ENCODE assay signal across 8 cellular contexts in the genomic region with DNA sequence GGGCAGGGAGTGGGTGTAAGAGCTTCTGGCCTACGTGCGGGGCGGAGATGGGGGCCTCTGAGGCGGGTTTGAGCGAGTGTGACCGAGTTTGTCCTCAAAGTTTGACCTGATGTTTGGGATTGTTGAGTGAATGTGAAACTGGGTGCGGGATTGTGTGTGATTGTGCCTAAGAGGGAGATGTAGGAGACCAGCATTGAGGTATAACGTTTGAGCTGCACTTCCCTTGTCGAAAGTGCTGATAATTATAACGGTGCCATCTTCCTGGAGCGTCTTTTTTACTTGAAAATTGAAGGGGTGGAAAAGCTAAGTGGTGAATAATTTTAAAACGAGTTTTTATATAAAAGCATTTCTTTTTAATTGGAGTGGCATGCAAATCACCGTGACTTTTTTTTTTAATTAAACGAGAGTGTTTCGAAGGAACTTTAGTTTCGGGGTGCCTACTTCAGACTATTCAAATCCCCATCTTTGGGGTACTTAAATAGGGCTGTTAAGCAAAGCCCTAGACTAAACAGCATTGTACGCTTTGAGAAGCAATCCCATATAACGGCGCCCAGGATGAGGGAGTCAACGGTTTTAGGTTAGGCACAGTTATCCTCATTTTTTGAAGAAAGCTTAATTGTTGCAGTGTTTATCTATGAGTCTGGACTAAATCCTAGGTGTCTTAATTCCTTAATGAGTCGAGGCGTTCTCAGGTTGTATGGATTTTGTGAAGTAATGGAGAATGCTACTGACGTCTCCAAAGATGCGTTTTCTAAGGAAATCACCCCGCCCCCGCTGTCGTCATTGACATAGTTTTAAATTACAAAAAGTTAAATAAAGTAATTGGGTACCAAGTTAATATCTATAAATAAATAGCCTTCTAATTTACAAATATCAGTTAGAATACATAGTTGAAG. TPM values are rescaled to one million over a fixed set of nuclear protein-coding genes. Genes with fewer than 3 reads are reported as not detected.
DNase-seq lines count a peak whose midpoint lies in the region; ATAC-seq lines count a peak whose summit lies in the region.

No MANE protein-coding gene starts in this region.

- peaks cover 15 to 37% (median 31%) of the 10 kb centered on the region in 4 donors for H3K4me1 Mint-ChIP-seq in naive thymus-derived CD8-positive, alpha-beta T cell

- DNase-seq in COLO668 (lab: John Stamatoyannopoulos, UW; ENCODE audit: unreplicated experiment) (peak; percentile 12), HAP-1 (ENCODE audit: low spot score in 2 of 2) (peak; percentile 15 to 41), RPMI7951 (ENCODE audit: low read depth) (peak; percentile 30), NCI-H1105 treated with DMSO at 0.1 percent for 48 hours (lab: John Stamatoyannopoulos, UW) (no peak), cerebellar cortex (ENCODE audit: low spot score) (no peak)
- DNase-seq in naive thymus-derived CD8-positive, alpha-beta T cell = peak in 2 of 10 donors; percentile 1 to 3

- H3K4me3 ChIP-seq in HAP-1 (peak overlapping the region; percentile 59), endocrine pancreas (ENCODE audit: control insufficient read depth, insufficient read depth, low read length) (peak overlapping the region; percentile 98)

- no peaks in the 10 kb centered on the region; the same call in 1 of the 2 replicates for H3K9me3 ChIP-seq in HAP-1
- H3K9me3 ChIP-seq in endocrine pancreas (ENCODE audit: control insufficient read depth, low read length) = no peaks in the 10 kb centered on the region

- H3K9me3 Mint-ChIP-seq in naive thymus-derived CD8-positive, alpha-beta T cell = peaks cover 0 to 9% (median 0%) of the 10 kb centered on the region in 9 donors

- peak overlapping the region in 2 of 10 donors; percentile 49 to 77 for H3K27ac Mint-ChIP-seq in naive thymus-derived CD8-positive, alpha-beta T cell

- H3K9ac ChIP-seq in endocrine pancreas (ENCODE audit: control insufficient read depth, insufficient read depth, low read length) = peak overlapping the region; percentile 96

- H3K36me3 ChIP-seq in HAP-1 (replicated peaks) = peaks cover 22% of the 10 kb centered on the region
- H3K36me3 ChIP-seq in endocrine pancreas (ENCODE audit: control insufficient read depth, insufficient read depth, low read length) = no peaks in the 10 kb centered on the region

- in situ Hi-C loops in HAP-1 (cut with MboI; ENCODE audit: low sequenced_read_pairs) = no loop called here

- peak; percentile 6 to 21 for ATAC-seq in naive thymus-derived CD8-positive, alpha-beta T cell
- no peak for ATAC-seq in HG03432 (IDR thresholded peaks at IDR 0.05; ENCODE audit: unreplicated experiment)

- H3K4me1 ChIP-seq in HAP-1 (peaks cover 4% of the 10 kb centered on the region), endocrine pancreas (ENCODE audit: control insufficient read depth, insufficient read depth, low read length) (peaks cover 10% of the 10 kb centered on the region)

- peaks cover 3 to 20% (median 18%) of the 10 kb centered on the region in 3 donors for H3K36me3 Mint-ChIP-seq in naive thymus-derived CD8-positive, alpha-beta T cell

- H3K4me3 Mint-ChIP-seq in naive thymus-derived CD8-positive, alpha-beta T cell = no peak overlapping the region

- H3K27me3 Mint-ChIP-seq in naive thymus-derived CD8-positive, alpha-beta T cell = no peaks in the 10 kb centered on the region

- H3K27me3 ChIP-seq in HAP-1 (ENCODE audit: low read depth) (no peaks in the 10 kb centered on the region), endocrine pancreas (ENCODE audit: control insufficient read depth, insufficient read depth, low read length) (no peaks in the 10 kb centered on the region)

- POLR2A ChIA-PET in naive thymus-derived CD8-positive, alpha-beta T cell (lab: Charles Lee) = interaction anchor here (0.6 to 2.0 kb wide), 21 partner anchors 12 to 1691 kb away, joined by 3 to 16 read pairs (median 4); a partner anchor contains a TSS

RNA-seq across cellular contexts. Expression of a gene that starts 0.6 kb away (rescaled TPM):
- total RNA-seq in RPMI7951 (2014; rRNA removed; shearing (Covaris generic)) = 103 and 114 TPM in 2 replicates
- total RNA-seq in naive thymus-derived CD8-positive, alpha-beta T cell = 10 to 100 TPM; 71.8 to 86.0 TPM
- 10 to 100 TPM; 51.4 to 88.6 (median 67.9) TPM for polyA plus RNA-seq in naive thymus-derived CD8-positive, alpha-beta T cell

RNA-seq across cellular contexts. Expression of a gene that starts 1.1 kb away (rescaled TPM):
- total RNA-seq in RPMI7951 (2014; rRNA removed; shearing (Covaris generic)) = 2.6 and 3.6 TPM in 2 replicates
- total RNA-seq in naive thymus-derived CD8-positive, alpha-beta T cell = 1 to 10 TPM; 7.2 to 9.4 TPM
- polyA plus RNA-seq in naive thymus-derived CD8-positive, alpha-beta T cell = 1 to 10 TPM; 1.7 to 4.8 (median 2.5) TPM

Comparison
In these comparisons a context has a peak if more than half of its experiments do, and no peak if none do; other contexts are left out.
1. DNase-seq: peak in COLO668 (single experiment), HAP-1 (2 of 2) and RPMI7951 (single experiment); none in NCI-H1105 treated with DMSO at 0.1 percent for 48 hours (single experiment) and cerebellar cortex (single experiment).